ENCODE assay signal across 23 cellular contexts in genomic region chr5:163475416-163475815, GRCh38. TPM values are rescaled to one million over a fixed set of nuclear protein-coding genes. Genes with fewer than 3 reads are reported as not detected.
"Had no signal": no experiment of that assay in that cellular context is flagged by ENCODE, and none has a peak within 500 bp of the region (broad histone marks: within the 10 kb centered on the region; RNA-seq: fewer than 3 reads in every experiment).

No MANE protein-coding gene starts in this region.

- H3K27me3 Mint-ChIP-seq: activated naive CD4-positive, alpha-beta T cell treated with anti-CD3 and anti-CD28 coated beads, Interleukin-2, amount 50 U/mL, for 24 hours; effector memory CD8-positive, alpha-beta T cell; naive B cell had no signal

- H3K27me3 ChIP-seq: body of pancreas, dorsolateral prefrontal cortex, upper lobe of left lung had no signal

- H3K4me3 ChIP-seq: body of pancreas, dorsolateral prefrontal cortex, lower lobe of right lung, upper lobe of left lung had no signal

- H3K36me3 Mint-ChIP-seq: activated naive CD4-positive, alpha-beta T cell treated with anti-CD3 and anti-CD28 coated beads, Interleukin-2, amount 50 U/mL, for 24 hours; naive B cell had no signal

- H3K27ac Mint-ChIP-seq: activated naive CD4-positive, alpha-beta T cell treated with anti-CD3 and anti-CD28 coated beads, Interleukin-2, amount 50 U/mL, for 24 hours; effector memory CD8-positive, alpha-beta T cell; naive B cell; T-helper 2 cell treated with Interferon-gamma antibody and Interleukin-4, amounts not matched to agents 5 μg/mL and 100 μg/mL, for 36 hours had no signal

- H3K79me2 ChIP-seq: parathyroid adenoma had no signal

- H3K27ac ChIP-seq: body of pancreas, dorsolateral prefrontal cortex, lower lobe of right lung, parathyroid adenoma, upper lobe of left lung had no signal

- H3K4me3 Mint-ChIP-seq: activated naive CD4-positive, alpha-beta T cell treated with anti-CD3 and anti-CD28 coated beads, Interleukin-2, amount 50 U/mL, for 24 hours; effector memory CD8-positive, alpha-beta T cell; naive B cell; T-helper 2 cell treated with Interferon-gamma antibody and Interleukin-4, amounts not matched to agents 5 μg/mL and 100 μg/mL, for 36 hours had no signal

- ATAC-seq: body of pancreas; effector memory CD8-positive, alpha-beta T cell; esophagus mucosa; left lobe of liver; lower lobe of right lung; right cardiac atrium; stimulated activated naive CD8-positive, alpha-beta T cell treated with anti-CD3 and anti-CD28 coated beads, Interleukin-15, Interleukin-2, amounts not matched to agents 100 U/mL and 50 U/mL, for 24 hours had no signal

- H3K9me3 Mint-ChIP-seq: activated naive CD4-positive, alpha-beta T cell treated with anti-CD3 and anti-CD28 coated beads, Interleukin-2, amount 50 U/mL, for 24 hours; effector memory CD8-positive, alpha-beta T cell; T-helper 2 cell treated with Interferon-gamma antibody and Interleukin-4, amounts not matched to agents 5 μg/mL and 100 μg/mL, for 36 hours had no signal

- H3K36me3 ChIP-seq: lower lobe of right lung, upper lobe of left lung had no signal

- H3K4me1 Mint-ChIP-seq: naive B cell had no signal

- H3K4me1 ChIP-seq: body of pancreas, lower lobe of right lung, parathyroid adenoma, upper lobe of left lung had no signal

- H3K9ac ChIP-seq: parathyroid adenoma had no signal

- H3K9me3 ChIP-seq: lower lobe of right lung, upper lobe of left lung had no signal

- DNase-seq: activated CD4-positive, alpha-beta T cell treated with anti-CD3 and anti-CD28 coated beads for 4 hours; activated CD4-positive, alpha-beta T cell treated with anti-CD3 and anti-CD28 coated beads, Interleukin-2, amount 50 U/mL, for 48 hours; activated CD4-positive, CD25-positive, alpha-beta regulatory T cell; activated gamma-delta T cell treated with Interleukin-2 at 50 U/mL for 16 hours; anterior cingulate cortex; body of pancreas; dorsolateral prefrontal cortex; effector memory CD8-positive, alpha-beta T cell; foreskin melanocyte; kidney; lower lobe of right lung; mesendoderm; naive B cell; nucleus accumbens; right cardiac atrium; stimulated activated CD4-positive, alpha-beta T cell treated with anti-CD3 and anti-CD28 coated beads, Interleukin-4, amount 100 ng/mL, for 4 hours; stimulated activated naive CD8-positive, alpha-beta T cell treated with anti-CD3 and anti-CD28 coated beads, Interleukin-15, Interleukin-2, amounts not matched to agents 100 U/mL and 50 U/mL, for 24 hours; upper lobe of left lung had no signal

- H2AFZ ChIP-seq: parathyroid adenoma had no signal

RNA-seq across cellular contexts. Expression of gene HMMR, which starts 15.0 kb away (rescaled TPM):
- total RNA-seq: body of pancreas had no signal
